In the genomic region with DNA sequence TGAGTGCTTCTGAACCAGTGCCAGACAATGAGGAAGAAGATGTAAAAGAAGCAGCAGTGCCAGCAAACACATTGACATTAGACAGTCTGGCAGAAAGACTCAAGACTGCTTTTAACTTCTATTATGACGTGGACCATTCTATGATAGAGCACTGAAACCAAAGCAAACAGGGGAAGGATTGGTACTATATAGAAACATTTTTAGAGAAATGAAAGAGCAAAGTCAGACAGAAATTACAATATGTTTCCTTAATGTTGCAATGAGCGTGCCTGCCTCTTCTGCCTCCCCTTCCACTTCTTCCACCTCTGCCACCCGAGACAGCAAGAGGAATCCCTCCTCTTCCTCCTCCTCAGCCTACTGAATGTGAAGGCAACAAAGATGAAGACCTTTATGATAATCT, we compare ENCODE assay signal across 9 cellular contexts. TPM values are rescaled to one million over a fixed set of nuclear protein-coding genes. Genes with fewer than 3 reads are reported as not detected.
DNase-seq lines count a peak whose midpoint lies in the region; ATAC-seq and TF ChIP-seq lines count a peak whose summit lies in the region.
"Had no signal": no experiment of that assay in that cellular context is flagged by ENCODE, and none has a peak within 500 bp of the region (broad histone marks: within the 10 kb centered on the region; RNA-seq: fewer than 3 reads in every experiment).

No MANE protein-coding gene starts in this region.

- peak; percentile 2 for DNase-seq in putamen (ENCODE audit: low spot score)
- no peak for DNase-seq in breast epithelium (ENCODE audit: low spot score in 2 of 2)
- DNase-seq in NCI-H1417 (lab: John Stamatoyannopoulos, UW): no peak
- DNase-seq in activated CD4-positive, alpha-beta T cell treated with anti-CD3 and anti-CD28 coated beads for 4 hours: no peak
- DNase-seq: SW 1271, transverse colon had no signal

- H3K27me3 ChIP-seq in breast epithelium: no peaks in the 10 kb centered on the region
- H3K27me3 ChIP-seq: transverse colon had no signal

- peak; percentile 93 for ATAC-seq in GM19035 (IDR thresholded peaks at IDR 0.05; ENCODE audit: unreplicated experiment)
- ATAC-seq in HG02678 (IDR thresholded peaks at IDR 0.05; ENCODE audit: unreplicated experiment): peak; percentile 92
- ATAC-seq in HG03575 (IDR thresholded peaks at IDR 0.05; ENCODE audit: extremely low read depth, insufficient number of reproducible peaks, low FRiP score, unreplicated experiment): peak; percentile 86

- no peak for TF ChIP-seq CTCF in breast epithelium (IDR thresholded peaks at IDR 0.05)

- H3K4me1 ChIP-seq in breast epithelium: no peaks in the 10 kb centered on the region

- no peaks in the 10 kb centered on the region for H3K9me3 ChIP-seq in breast epithelium
- H3K9me3 ChIP-seq: transverse colon had no signal

- no peaks in the 10 kb centered on the region for H3K36me3 ChIP-seq in breast epithelium

- intact Hi-C loops in breast epithelium (cut with DNase I; ENCODE audit: low total_unique reads): no loop called here

- TF ChIP-seq POLR2A in breast epithelium (IDR thresholded peaks at IDR 0.05): no peak

- H3K27ac ChIP-seq in breast epithelium: no peak overlapping the region

- H3K4me3 ChIP-seq in breast epithelium: no peak overlapping the region
- H3K4me3 ChIP-seq: transverse colon had no signal

RNA-seq across cellular contexts. Expression of a gene that starts 39.7 kb away (rescaled TPM):
- 10 to 100 TPM in 2 of 3 donors, 1 to 10 TPM in 1; 8.8 to 17.4 (median 14.5) TPM for total RNA-seq in breast epithelium

RNA-seq across cellular contexts. Expression of a gene that starts 39.8 kb away (rescaled TPM):
- 10 to 100 TPM; 11.4 to 14.3 (median 14.1) TPM for total RNA-seq in breast epithelium

RNA-seq across cellular contexts. Expression of a gene that starts 53.7 kb away (rescaled TPM):
- 1 to 10 TPM; 1.6 to 2.2 (median 1.9) TPM for total RNA-seq in breast epithelium

RNA-seq across cellular contexts. Expression of a gene that starts 58.0 kb away (rescaled TPM):
- total RNA-seq in breast epithelium: 1 to 10 TPM; 5.6 to 7.6 (median 7.2) TPM
